29 cellular contexts compared by ENCODE assay signal in the genomic region with DNA sequence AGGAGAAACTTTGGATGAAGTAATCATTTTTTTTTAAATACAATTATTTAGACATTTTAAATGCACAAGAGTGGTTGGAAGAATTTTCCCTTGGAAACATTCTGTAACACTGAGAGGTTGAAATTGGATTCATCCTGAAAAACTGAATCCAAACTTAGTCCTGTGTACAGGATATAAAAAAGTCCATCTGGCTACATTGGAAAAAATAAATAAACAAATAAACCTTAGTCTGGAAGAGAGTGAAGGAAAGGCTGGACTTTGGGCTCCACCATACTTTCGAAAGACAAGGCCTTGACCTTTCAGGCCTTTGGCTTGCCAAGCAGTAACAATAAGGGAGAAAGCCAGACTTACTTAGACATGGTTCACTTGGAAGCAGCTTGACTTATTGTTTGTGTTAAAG.
"Had no signal": no experiment of that assay in that cellular context is flagged by ENCODE, and none has a peak within 500 bp of the region (broad histone marks: within the 10 kb centered on the region; RNA-seq: fewer than 3 reads in every experiment).

No MANE protein-coding gene starts in this region.

- ATAC-seq: activated CD4-positive, CD25-positive, alpha-beta regulatory T cell treated with anti-CD3 and anti-CD28 coated beads, Interleukin-2, amount 50 U/mL, for 24 hours; activated CD8-positive, alpha-beta T cell treated with anti-CD3 and anti-CD28 coated beads for 36 hours; activated naive CD8-positive, alpha-beta T cell treated with anti-CD3 and anti-CD28 coated beads, Interleukin-2, amount 50 U/mL, for 24 hours; body of pancreas; foreskin keratinocyte; gastroesophageal sphincter; T-helper 17 cell had no signal

- H3K4me1 ChIP-seq: adrenal gland, body of pancreas, colonic mucosa, esophagus squamous epithelium, foreskin keratinocyte had no signal

- H3K36me3 ChIP-seq: adrenal gland, colonic mucosa, esophagus squamous epithelium, gastroesophageal sphincter, WERI-Rb-1 had no signal

- H3K9me3 ChIP-seq: adrenal gland, body of pancreas, colonic mucosa, esophagus squamous epithelium, gastroesophageal sphincter had no signal

- H3K4me3 ChIP-seq: adrenal gland, body of pancreas, colonic mucosa, esophagus squamous epithelium, gastroesophageal sphincter had no signal

- DNase-seq: activated B cell treated with CpG ODN at 0.5 μM for 24 hours; activated CD4-positive, alpha-beta T cell treated with anti-CD3 and anti-CD28 coated beads for 48 hours; activated CD4-positive, alpha-beta T cell treated with anti-CD3 and anti-CD28 coated beads, Interleukin-2, amount 50 U/mL, for 1 hour; activated CD4-positive, alpha-beta T cell treated with anti-CD3 and anti-CD28 coated beads, Interleukin-2, amount 50 U/mL, for 48 hours; activated CD8-positive, alpha-beta memory T cell treated with anti-CD3 and anti-CD28 coated beads for 24 hours; activated CD8-positive, alpha-beta T cell treated with anti-CD3 and anti-CD28 coated beads for 36 hours; activated effector memory CD4-positive, alpha-beta T cell treated with anti-CD3 and anti-CD28 coated beads, Interleukin-2, amount 50 U/mL, for 16 hours; activated naive CD4-positive, alpha-beta T cell treated with anti-CD3 and anti-CD28 coated beads for 36 hours; activated naive CD8-positive, alpha-beta T cell treated with anti-CD3 and anti-CD28 coated beads for 36 hours; activated naive CD8-positive, alpha-beta T cell treated with anti-CD3 and anti-CD28 coated beads, Interleukin-2, amount 50 U/mL, for 24 hours; activated T-cell treated with anti-CD3 and anti-CD28 coated beads, Interleukin-2, amount 50 U/mL, for 1 hour; activated T-cell treated with anti-CD3 and anti-CD28 coated beads, Interleukin-2, amount 50 U/mL, for 48 hours; adrenal gland; amygdala; aorta; body of pancreas; central memory CD4-positive, alpha-beta T cell; cerebellar nuclear complex; colonic mucosa; effector CD8-positive, alpha-beta T cell; esophagus squamous epithelium; foreskin keratinocyte; T-helper 1 cell; T-helper 17 cell; T1000; WERI-Rb-1 had no signal

- H3K27ac ChIP-seq: adrenal gland, body of pancreas, colonic mucosa, epithelial cell of prostate, esophagus squamous epithelium, foreskin keratinocyte, gastroesophageal sphincter, WERI-Rb-1 had no signal

- H3K27me3 ChIP-seq: adrenal gland, body of pancreas, colonic mucosa, esophagus squamous epithelium, foreskin keratinocyte, gastroesophageal sphincter had no signal
